In the genomic region with DNA sequence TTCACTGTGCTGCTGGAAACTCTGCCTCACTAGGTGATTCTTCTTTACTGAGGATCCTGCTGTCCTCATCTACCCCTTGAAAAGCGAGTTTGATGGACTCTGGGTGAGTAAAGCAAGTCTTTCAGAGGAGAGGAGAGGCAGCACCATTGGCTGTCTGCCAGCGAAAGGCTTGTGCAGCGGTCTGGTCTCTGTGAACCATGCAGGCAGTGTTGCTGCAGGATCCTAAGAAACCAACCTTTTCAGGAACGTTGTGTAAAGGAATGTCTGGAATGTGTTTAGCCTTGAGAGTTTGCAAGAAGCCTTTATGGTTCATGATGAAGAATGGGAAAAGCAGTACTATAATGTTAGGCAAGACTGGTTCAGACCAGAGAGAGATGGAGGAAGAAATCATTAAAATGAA, we compare ENCODE assay signal across 8 cellular contexts. TPM values are rescaled to one million over a fixed set of nuclear protein-coding genes. Genes with fewer than 3 reads are reported as not detected.
A peak's percentile ranks its signal among the peaks of the same experiment; 100 is the strongest.
DNase-seq lines count a peak whose midpoint lies in the region; TF ChIP-seq lines count a peak whose summit lies in the region.
"Not testable (repeated sequence)": the region's sequence is repeated elsewhere in the genome, so short reads cannot be mapped to it uniquely, and the experiment has no call there.

No MANE protein-coding gene starts in this region.

- not testable (repeated sequence) for H3K9me3 ChIP-seq in A673 (ENCODE audit: low read depth, low read length, poor library complexity, severe bottlenecking); GM23248 (ENCODE audit: low read depth); right atrium auricular region

- in situ Hi-C loops in GM23248 (cut with MboI) = not testable (repeated sequence)

- not testable (repeated sequence) for H2AFZ ChIP-seq in GM23248

- peak overlapping the region; percentile 29 for H3K4me2 ChIP-seq in GM23248 (ENCODE audit: unreplicated experiment)

- peaks cover 77% of the 10 kb centered on the region for H3K79me2 ChIP-seq in GM23248 (ENCODE audit: insufficient read depth)

- not testable (repeated sequence) for H3K4me1 ChIP-seq in A673 (ENCODE audit: insufficient read depth, low read length, poor library complexity, severe bottlenecking); right atrium auricular region
- peaks cover 46% of the 10 kb centered on the region for H3K4me1 ChIP-seq in GM23248 (ENCODE audit: insufficient read depth)

- WGBS in GM23248 (ENCODE audit: low coverage in 1 of 2, low lambda C conversion rate in 2 of 2, missing lambda C conversion rate in 2 of 2), 2 experiments = 0 to 3% methylated on average over 4 of the region's 4 CpGs

- H4K20me1 ChIP-seq in GM23248 (ENCODE audit: insufficient read depth) = not testable (repeated sequence)

- not testable (repeated sequence) for H3K27me3 ChIP-seq in A673 (replicated peaks; ENCODE audit: insufficient read depth, low read depth, low read length, poor library complexity); GM23248 (replicated peaks; ENCODE audit: insufficient read depth); right atrium auricular region

- POLR2A ChIA-PET in A673 (lab: Charles Lee; ENCODE audit: low non-redundant PET) = not testable (repeated sequence)

- H3K36me3 ChIP-seq in A673 (ENCODE audit: insufficient read depth, low read length, poor library complexity, severe bottlenecking); GM23248 (ENCODE audit: low read depth); right atrium auricular region: not testable (repeated sequence)

- intact Hi-C loops in A673 (cut with micrococcal nuclease; ENCODE audit: unreplicated experiment) = not testable (repeated sequence)

- H3K9me2 ChIP-seq in GM23248 (ENCODE audit: insufficient read depth) = not testable (repeated sequence)

- H3F3A ChIP-seq in GM23248 (ENCODE audit: insufficient read depth) = peaks cover 50% of the 10 kb centered on the region

- TF ChIP-seq CTCF in A673 (conservative IDR thresholded peaks at IDR 0.05; ENCODE audit: low read depth, low read length); epithelial cell of proximal tubule (conservative IDR thresholded peaks at IDR 0.05; ENCODE audit: low read depth, low read length); right atrium auricular region (IDR thresholded peaks at IDR 0.05): not testable (repeated sequence)

- H3K9ac ChIP-seq in GM23248 = peak overlapping the region; percentile 28; the same call in 1 of the 2 replicates

- H3K4me3 ChIP-seq in A673 (ENCODE audit: low read depth, low read length, poor library complexity, severe bottlenecking); epithelial cell of proximal tubule (ENCODE audit: low read depth, low read length); right atrium auricular region; skeletal muscle cell (ENCODE audit: low read depth, low read length): not testable (repeated sequence)
- 0 out of 2 replicates have a peak overlapping the region, but pooled peaks have one; percentile 1 for H3K4me3 ChIP-seq in GM23248

- peak; percentile 66 for DNase-seq in A673 (ENCODE audit: low spot score)
- DNase-seq in GM23248 = peak; percentile 86
- peak; percentile 38 for DNase-seq in NCI-H69 (lab: John Stamatoyannopoulos, UW)
- DNase-seq in amygdala (lab: John Stamatoyannopoulos, UW) = peak in 35 of 56 donors; percentile 1 to 62 (median 13)
- peak; percentile 86 for DNase-seq in epithelial cell of proximal tubule (ENCODE audit: low read depth)
- peak; percentile 86 for DNase-seq in right atrium auricular region (ENCODE audit: low spot score)
- peak; percentile 46 for DNase-seq in mucosa of gallbladder (ENCODE audit: low spot score)
- DNase-seq in skeletal muscle cell (ENCODE audit: low read depth) = peak; percentile 84

- CTCF ChIA-PET in A673 (lab: Charles Lee) = not testable (repeated sequence)

- not testable (repeated sequence) for BruUV-seq in A673 (replicated peaks; lab: Mats Ljungman, UMichigan)

- H3K27ac ChIP-seq in A673 (ENCODE audit: low read depth, low read length, poor library complexity, severe bottlenecking) = not testable (repeated sequence)
- peak overlapping the region; percentile 66 for H3K27ac ChIP-seq in GM23248
- H3K27ac ChIP-seq in right atrium auricular region = peak overlapping the region in 1 of 2 donors; percentile 19

RNA-seq across cellular contexts. Expression of a gene that starts 53.4 kb away (rescaled TPM):
- 13.5 and 24.3 TPM in 2 replicates for total RNA-seq in A673 (2021)
- 93.5 and 106 TPM in 2 replicates for total RNA-seq in GM23248 (2014; rRNA removed; shearing (Covaris generic))
- polyA plus RNA-seq in GM23248 (2016; fragmentation: Nextera tagmentation; extraction: Ambion mirVana) = 930 and 943 TPM in 2 replicates
- total RNA-seq in epithelial cell of proximal tubule = 148 and 348 TPM in 2 replicates
- 100 to 1,000 TPM in 1 of 2 donors, 10 to 100 TPM in 1; 41.8 to 156 TPM for total RNA-seq in right atrium auricular region
- 369 TPM for total RNA-seq in mucosa of gallbladder

Comparison
In these comparisons a context has a peak if more than half of its experiments do, and no peak if none do; other contexts are left out.
1. DNase-seq: peak in every context shown above with its lines; median percentile 86 in GM23248; 86 in epithelial cell of proximal tubule; 86 in right atrium auricular region; 84 in skeletal muscle cell; 66 in A673; 46 in mucosa of gallbladder; 38 in NCI-H69; 13 in amygdala.